ENCODE assay signal across 24 cellular contexts in the genomic region with DNA sequence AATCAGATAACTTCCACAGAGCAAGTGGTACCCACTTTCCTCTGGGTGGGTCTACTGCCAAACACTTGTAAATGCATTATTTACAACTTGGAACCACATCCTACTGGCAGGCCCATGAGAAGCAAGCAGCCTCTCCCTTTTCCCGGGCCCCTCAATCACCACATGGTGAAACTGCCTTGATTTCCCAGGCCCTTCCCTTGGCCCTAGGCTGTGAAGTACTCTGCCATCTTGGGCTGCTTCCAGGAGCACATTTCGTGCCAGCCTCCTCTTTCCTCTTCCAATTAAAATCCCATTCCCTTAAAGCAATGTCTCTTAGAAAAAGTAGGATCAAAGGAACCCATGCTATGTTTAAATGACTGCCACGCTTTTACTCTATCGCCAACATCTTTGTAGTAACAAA.
"Had no signal": no experiment of that assay in that cellular context is flagged by ENCODE, and none has a peak within 500 bp of the region (broad histone marks: within the 10 kb centered on the region; RNA-seq: fewer than 3 reads in every experiment).

No MANE protein-coding gene starts in this region.

- H3K27ac ChIP-seq: heart left ventricle, left lung, lower lobe of right lung, ovary, prostate gland, skin epidermis, suprapubic skin, thoracic aorta, tibial artery, upper lobe of right lung had no signal

- H3K4me1 ChIP-seq: heart left ventricle, left lung, lower lobe of right lung, prostate gland, suprapubic skin, tibial artery, upper lobe of right lung had no signal

- H3K4me3 ChIP-seq: heart left ventricle, left lung, lower lobe of right lung, mucosa of descending colon, ovary, prostate gland, skin epidermis, suprapubic skin, thoracic aorta, tibial artery, upper lobe of right lung had no signal

- H3K9me3 ChIP-seq: heart left ventricle, left lung, lower lobe of right lung, mucosa of descending colon, ovary, prostate gland, suprapubic skin, thoracic aorta, tibial artery, upper lobe of right lung had no signal

- H3K27me3 ChIP-seq: ovary, upper lobe of right lung had no signal

- H3K36me3 ChIP-seq: heart left ventricle, left lung, lower lobe of right lung, ovary, prostate gland, suprapubic skin, thoracic aorta, tibial artery, upper lobe of right lung had no signal

- ATAC-seq: heart left ventricle; left cardiac atrium; left lung; lower lobe of right lung; mucosa of descending colon; naive thymus-derived CD4-positive, alpha-beta T cell; natural killer cell treated with Interleukin-12 subunit alpha and Interleukin-12 subunit beta and Interleukin-15 and Interleukin-18, amount 100 ng/mL, for 72 hours; right cardiac atrium; sciatic nerve; stimulated activated effector memory CD8-positive, alpha-beta T cell treated with anti-CD3 and anti-CD28 coated beads, Interleukin-12 subunit alpha, Interleukin-12 subunit beta, amount 100 ng/mL, for 72 hours; upper lobe of right lung had no signal

- DNase-seq: heart left ventricle; kidney glomerular epithelial cell; left cardiac atrium; left lung; lower lobe of right lung; mammary epithelial cell; mesendoderm; mucosa of descending colon; naive thymus-derived CD4-positive, alpha-beta T cell; ovary; posterior cingulate gyrus; retina; right cardiac atrium; stimulated activated CD4-positive, alpha-beta T cell treated with anti-CD3 and anti-CD28 coated beads, Interleukin-4, amount 100 ng/mL, for 24 hours; stimulated activated naive CD4-positive, alpha-beta T cell; tibial artery; upper lobe of right lung had no signal
